ENCODE assay signal across 8 cellular contexts in genomic region chr17:39676198-39676819, GRCh38. TPM values are rescaled to one million over a fixed set of nuclear protein-coding genes. Genes with fewer than 3 reads are reported as not detected.
DNase-seq lines count a peak whose midpoint lies in the region; ATAC-seq and TF ChIP-seq lines count a peak whose summit lies in the region.

No MANE protein-coding gene starts in this region.

- H3K4me3 ChIP-seq in lower lobe of right lung = no peak overlapping the region
- H3K4me3 ChIP-seq in upper lobe of right lung = no peak overlapping the region

- in situ Hi-C loops in GM13976 (cut with MboI; ENCODE audit: low sequenced_read_pairs, unreplicated experiment) = no loop called here

- H3K36me3 ChIP-seq in lower lobe of right lung (peaks cover 8% of the 10 kb centered on the region), upper lobe of right lung (peaks cover 7% of the 10 kb centered on the region)

- peak; percentile 78 for DNase-seq in GM13976 (ENCODE audit: low spot score)
- DNase-seq in NCI-H187 (lab: John Stamatoyannopoulos, UW) = peak; percentile 59 to 66
- peak; percentile 24 for DNase-seq in activated T-helper 1 cell treated with Interleukin-2 at 50 U/mL for 16 hours (ENCODE audit: low read depth)
- peak; percentile 89 for DNase-seq in lower lobe of right lung
- DNase-seq in upper lobe of right lung = peak; percentile 91
- DNase-seq in NOMO-1 treated with DMSO at 0.1 percent for 48 hours (lab: John Stamatoyannopoulos, UW; ENCODE audit: unreplicated experiment) = no peak
- no peak for DNase-seq in NCI-H526 treated with DMSO at 0.1 percent for 48 hours (lab: John Stamatoyannopoulos, UW)

- H3K27ac ChIP-seq in lower lobe of right lung = peak overlapping the region; percentile 60
- H3K27ac ChIP-seq in upper lobe of right lung = peak overlapping the region; percentile 39

- H3K27me3 ChIP-seq in lower lobe of right lung (ENCODE audit: low read depth) = no peaks in the 10 kb centered on the region
- peaks cover 3% of the 10 kb centered on the region for H3K27me3 ChIP-seq in upper lobe of right lung

- no peaks in the 10 kb centered on the region for H3K9me3 ChIP-seq in lower lobe of right lung
- H3K9me3 ChIP-seq in upper lobe of right lung = no peaks in the 10 kb centered on the region

- TF ChIP-seq CTCF in GM13976 (IDR thresholded peaks at IDR 0.05; ENCODE audit: borderline replicate concordance, control extremely low read depth, extremely low read depth, insufficient read depth, missing control alignments) (no peak), lower lobe of right lung (IDR thresholded peaks at IDR 0.05) (no peak), upper lobe of right lung (IDR thresholded peaks at IDR 0.05) (no peak)

- ATAC-seq in lower lobe of right lung (peak; percentile 75 to 77), upper lobe of right lung (peak; percentile 75), GM18520 (IDR thresholded peaks at IDR 0.05; ENCODE audit: unreplicated experiment) (no peak)

- H3K4me1 ChIP-seq in lower lobe of right lung (peaks cover 46% of the 10 kb centered on the region), upper lobe of right lung (peaks cover 24% of the 10 kb centered on the region)

- intact Hi-C loops in lower lobe of right lung (cut with DNase I) (no loop called here), upper lobe of right lung (cut with DNase I) (no loop called here)

RNA-seq across cellular contexts. Expression of gene PNMT, which starts 8.1 kb away (rescaled TPM):
- total RNA-seq in lower lobe of right lung (3.9 TPM), upper lobe of right lung (4.3 TPM)

RNA-seq across cellular contexts. Expression of gene TCAP, which starts 11.2 kb away (rescaled TPM):
- total RNA-seq in lower lobe of right lung (3.7 TPM), upper lobe of right lung (5.3 TPM)

RNA-seq across cellular contexts. Expression of gene PGAP3, which starts 11.5 kb away (rescaled TPM):
- total RNA-seq in lower lobe of right lung (20.7 TPM), upper lobe of right lung (24.5 TPM)

RNA-seq across cellular contexts. Expression of gene ERBB2, which starts 23.6 kb away (rescaled TPM):
- total RNA-seq in lower lobe of right lung = 96.1 TPM
- total RNA-seq in upper lobe of right lung = 97.5 TPM

RNA-seq across cellular contexts. Expression of gene STARD3, which starts 39.4 kb away (rescaled TPM):
- 76.6 TPM for total RNA-seq in lower lobe of right lung
- 78.2 TPM for total RNA-seq in upper lobe of right lung

Comparison
In these comparisons a context has a peak if more than half of its experiments do, and no peak if none do; other contexts are left out.
1. DNase-seq: peak in GM13976 (single experiment), NCI-H187 (2 of 2), activated T-helper 1 cell treated with Interleukin-2 at 50 U/mL for 16 hours (single experiment), lower lobe of right lung (single experiment) and upper lobe of right lung (single experiment); none in NOMO-1 treated with DMSO at 0.1 percent for 48 hours (single experiment) and NCI-H526 treated with DMSO at 0.1 percent for 48 hours (single experiment).